8 cellular contexts compared by ENCODE assay signal in the genomic region with DNA sequence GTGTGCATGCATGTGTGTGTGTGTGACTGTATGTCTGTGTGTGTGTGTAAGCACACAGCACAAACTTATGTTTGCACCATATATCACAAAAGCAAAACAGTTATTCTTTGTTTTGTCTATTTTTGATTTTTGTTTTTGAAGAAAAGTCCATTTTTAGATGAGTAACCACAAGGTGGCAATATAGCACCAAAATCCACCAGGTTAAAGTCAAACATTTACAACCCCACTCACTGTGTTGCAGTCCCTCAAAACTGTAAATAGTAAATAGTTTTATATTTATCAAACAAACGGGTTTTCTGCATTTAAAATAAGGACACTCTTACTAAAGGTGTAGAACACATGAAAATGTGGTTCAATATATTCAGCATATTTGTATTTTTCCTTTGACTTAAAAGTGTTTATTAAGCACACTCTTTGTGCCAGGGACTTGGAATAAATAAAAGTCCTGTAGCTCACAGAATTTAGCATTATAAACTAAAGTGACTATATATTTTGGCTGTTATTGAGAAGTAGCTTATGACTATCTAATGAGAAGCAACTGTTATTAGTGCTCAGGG.
A peak's percentile ranks its signal among the peaks of the same experiment; 100 is the strongest.
DNase-seq lines count a peak whose midpoint lies in the region; ATAC-seq and TF ChIP-seq lines count a peak whose summit lies in the region.

No MANE protein-coding gene starts in this region.

- H3K4me3 ChIP-seq in GM23248 (no peak overlapping the region), tibial nerve (no peak overlapping the region)

- DNase-seq in AML-193 (lab: John Stamatoyannopoulos, UW) (peak; percentile 37 to 51), GM23248 (peak; percentile 56), RWPE1 (ENCODE audit: low spot score) (peak; percentile 16), foreskin melanocyte (peak; percentile 20), tibial nerve (ENCODE audit: low spot score in 2 of 2) (no peak), HK-2 (ENCODE audit: unreplicated experiment) (no peak), NCI-H146 treated with DMSO at 0.1 percent for 48 hours (lab: John Stamatoyannopoulos, UW; ENCODE audit: unreplicated experiment) (no peak)

- in situ Hi-C loops in GM23248 (cut with MboI) = loop anchor here (25.0 kb wide), 1 partner anchor 842 kb away; no protein-coding TSS in a partner anchor

- H3K36me3 ChIP-seq in GM23248 (ENCODE audit: low read depth) (no peaks in the 10 kb centered on the region), tibial nerve (no peaks in the 10 kb centered on the region)

- no peaks in the 10 kb centered on the region for H3K9me2 ChIP-seq in GM23248 (ENCODE audit: insufficient read depth)

- peak; percentile 63 for TF ChIP-seq CTCF in RWPE1 (conservative IDR thresholded peaks at IDR 0.05; ENCODE audit: low read depth)
- peak; percentile 37 to 71 (median 60) for TF ChIP-seq CTCF in tibial nerve (IDR thresholded peaks at IDR 0.05)

- H3K4me1 ChIP-seq in GM23248 (ENCODE audit: insufficient read depth) (peaks cover 14% of the 10 kb centered on the region), tibial nerve (peaks cover 0 to 16% (median 0%) of the 10 kb centered on the region in 4 donors)

- peaks cover 3% of the 10 kb centered on the region; the same call in 1 of the 2 replicates for H3K27me3 ChIP-seq in GM23248 (replicated peaks; ENCODE audit: insufficient read depth)
- H3K27me3 ChIP-seq in tibial nerve = no peaks in the 10 kb centered on the region

- H3K27ac ChIP-seq in GM23248 = no peak overlapping the region
- no peak overlapping the region for H3K27ac ChIP-seq in RWPE1
- H3K27ac ChIP-seq in tibial nerve = no peak overlapping the region

- H2AFZ ChIP-seq in GM23248 = no peak overlapping the region

- no peaks in the 10 kb centered on the region for H4K20me1 ChIP-seq in GM23248 (ENCODE audit: insufficient read depth)

- no peak for TF ChIP-seq POLR2A in tibial nerve (IDR thresholded peaks at IDR 0.05)

- peaks cover 11% of the 10 kb centered on the region; the same call in 1 of the 2 replicates for H3F3A ChIP-seq in GM23248 (ENCODE audit: insufficient read depth)

- no peak for ATAC-seq in HG03432 (IDR thresholded peaks at IDR 0.05; ENCODE audit: unreplicated experiment)

- H3K79me2 ChIP-seq in GM23248 (ENCODE audit: insufficient read depth) = no peaks in the 10 kb centered on the region

- TF ChIP-seq EP300 in tibial nerve (IDR thresholded peaks at IDR 0.05) = no peak

- H3K4me2 ChIP-seq in GM23248 (ENCODE audit: unreplicated experiment) = no peak overlapping the region

- POLR2A ChIA-PET in RWPE1 (lab: Yijun Ruan, JAX; ENCODE audit: low non-redundant PET) = no interaction called here

- CTCF ChIA-PET in RWPE1 (lab: Yijun Ruan, JAX) = interaction anchor here (0.6 to 1.7 kb wide), 3 partner anchors 9 to 507 kb away, joined by 3 to 10 read pairs (median 3); no protein-coding TSS in a partner anchor

- H3K9me3 ChIP-seq in GM23248 (ENCODE audit: low read depth) = no peaks in the 10 kb centered on the region
- no peaks in the 10 kb centered on the region for H3K9me3 ChIP-seq in tibial nerve

- no peak overlapping the region for H3K9ac ChIP-seq in GM23248

- 0 to 2% methylated on average over 1 of the region's 1 CpG for WGBS in GM23248 (ENCODE audit: low coverage in 1 of 2, low lambda C conversion rate in 2 of 2, missing lambda C conversion rate in 2 of 2), 2 experiments
- 0 to 4% methylated on average over 1 of the region's 1 CpG for WGBS in tibial nerve, 2 donors

Comparison
In these comparisons a context has a peak if more than half of its experiments do, and no peak if none do; other contexts are left out.
1. DNase-seq: peak in AML-193 (2 of 2), GM23248 (single experiment), RWPE1 (single experiment) and foreskin melanocyte (single experiment); none in tibial nerve (0 of 2), HK-2 (single experiment) and NCI-H146 treated with DMSO at 0.1 percent for 48 hours (single experiment).